8 cellular contexts compared by ENCODE assay signal in the genomic region with DNA sequence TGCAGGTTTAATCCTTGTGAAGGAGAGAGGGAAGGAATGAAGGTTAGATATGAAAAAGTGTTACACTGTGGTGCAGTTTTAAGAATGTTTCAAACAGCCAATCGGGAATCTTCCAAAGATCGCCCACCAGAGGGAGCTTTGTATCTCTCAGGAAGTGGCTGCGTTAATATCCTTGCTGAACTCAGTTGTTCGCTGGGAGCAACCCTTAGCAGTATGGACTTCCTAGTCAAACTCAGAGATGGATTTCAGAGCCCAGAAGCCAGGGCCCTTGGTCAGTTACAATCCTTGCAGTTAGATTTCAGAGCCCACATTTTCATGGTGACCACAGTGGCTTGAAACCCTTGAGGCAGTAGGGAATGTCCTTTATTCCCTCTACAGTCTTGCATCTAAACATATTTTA.
A peak's percentile ranks its signal among the peaks of the same experiment; 100 is the strongest.
DNase-seq lines count a peak whose midpoint lies in the region; TF ChIP-seq lines count a peak whose summit lies in the region.

No MANE protein-coding gene starts in this region.

- peak; percentile 11 for DNase-seq in MG63
- peak; percentile 16 for DNase-seq in UCSD-AML1 (lab: John Stamatoyannopoulos, UW; ENCODE audit: unreplicated experiment)
- DNase-seq in hippocampal formation (lab: John Stamatoyannopoulos, UW) = peak; percentile 6 to 12
- peak; percentile 76 for DNase-seq in superior temporal gyrus (ENCODE audit: extremely low spot score)
- DNase-seq in NCI-H345 treated with DMSO at 0.1 percent for 48 hours (lab: John Stamatoyannopoulos, UW; ENCODE audit: unreplicated experiment) = no peak
- DNase-seq in GM19238 (ENCODE audit: insufficient read length, low spot score) = no peak
- DNase-seq in stimulated activated CD4-positive, alpha-beta T cell treated with anti-CD3 and anti-CD28 coated beads, Interleukin-1b, Interleukin-23, amount 100 ng/mL, for 48 hours = no peak

- H3K36me3 ChIP-seq in MG63 = no peaks in the 10 kb centered on the region

- peak; percentile 59 for TF ChIP-seq CTCF in GM12873 (IDR thresholded peaks at IDR 0.05; ENCODE audit: insufficient read depth, low read depth, low read length, missing control alignments)

- H3K9me3 ChIP-seq in MG63 = no peaks in the 10 kb centered on the region

- no peak overlapping the region for H3K4me3 ChIP-seq in MG63

- H3K27me3 ChIP-seq in MG63 = no peaks in the 10 kb centered on the region

Comparison
In these comparisons a context has a peak if more than half of its experiments do, and no peak if none do; other contexts are left out.
1. DNase-seq: peak in MG63 (single experiment), UCSD-AML1 (single experiment), hippocampal formation (2 of 2) and superior temporal gyrus (single experiment); none in NCI-H345 treated with DMSO at 0.1 percent for 48 hours (single experiment), GM19238 (single experiment) and stimulated activated CD4-positive, alpha-beta T cell treated with anti-CD3 and anti-CD28 coated beads, Interleukin-1b, Interleukin-23, amount 100 ng/mL, for 48 hours (single experiment).